8 cellular contexts compared by ENCODE assay signal in the genomic region with DNA sequence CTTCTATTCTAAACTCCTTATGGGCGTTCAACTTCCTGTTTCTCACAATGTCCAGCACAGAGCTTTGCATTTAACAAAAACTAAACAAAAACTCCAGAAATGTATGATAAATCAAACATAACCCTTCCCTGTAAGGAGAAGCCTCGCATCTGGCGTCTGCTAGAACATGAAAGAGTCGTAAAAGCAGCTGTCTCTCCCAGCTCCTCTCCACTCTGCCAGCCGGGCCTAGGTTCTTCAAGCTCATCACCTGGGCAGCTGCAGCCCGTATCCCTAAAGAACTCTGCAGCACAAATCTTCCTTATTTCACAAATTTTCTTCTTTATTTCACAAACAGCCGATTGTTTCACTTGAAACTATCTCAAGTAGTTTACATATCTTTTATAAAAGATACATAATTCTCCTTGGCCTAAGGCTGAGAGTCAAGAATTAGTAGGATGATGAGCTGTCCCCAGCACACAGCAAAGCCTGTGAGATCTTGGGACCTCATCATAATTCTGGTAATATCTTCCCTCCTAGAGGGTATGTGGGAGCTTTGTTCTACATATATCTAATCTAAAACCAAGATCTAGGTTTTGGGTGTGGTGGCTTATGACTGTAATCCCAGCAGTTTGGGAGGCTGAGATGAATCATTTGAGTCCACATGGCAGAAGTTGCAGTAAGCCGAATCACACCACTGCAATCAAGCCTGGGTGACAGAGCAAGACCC. TPM values are rescaled to one million over a fixed set of nuclear protein-coding genes. Genes with fewer than 3 reads are reported as not detected.
DNase-seq lines count a peak whose midpoint lies in the region; ATAC-seq and TF ChIP-seq lines count a peak whose summit lies in the region.
"Had no signal": no experiment of that assay in that cellular context is flagged by ENCODE, and none has a peak within 500 bp of the region (broad histone marks: within the 10 kb centered on the region; RNA-seq: fewer than 3 reads in every experiment).

No MANE protein-coding gene starts in this region.

- no peak overlapping the region for H3K4me3 ChIP-seq in Jurkat, Clone E6-1 (ENCODE audit: low read length)
- H3K4me3 ChIP-seq in OCI-LY7 (ENCODE audit: low read depth, low read length, poor library complexity, severe bottlenecking), result no peak overlapping the region

- peak overlapping the region; percentile 80 for H3K27ac Mint-ChIP-seq in activated CD4-positive, alpha-beta memory T cell treated with anti-CD3 and anti-CD28 coated beads, Interleukin-2, amount 10 ng/mL, durations not matched to agents 7 days and 5 days
- H3K27ac Mint-ChIP-seq in stimulated activated naive CD8-positive, alpha-beta T cell treated with anti-CD3 and anti-CD28 coated beads, Interleukin-15, Interleukin-2, amounts not matched to agents 100 ng/mL and 50 ng/mL, for 24 hours, result peak overlapping the region; percentile 7

- POLR2A ChIA-PET in activated CD4-positive, alpha-beta memory T cell treated with anti-CD3 and anti-CD28 coated beads, Interleukin-2, amount 10 ng/mL, durations not matched to agents 7 days and 5 days (lab: Charles Lee), result interaction anchor here (0.8 to 3.1 kb wide), 14 partner anchors 16 to 674 kb away, joined by 3 to 33 read pairs (median 6); a partner anchor contains a TSS
- POLR2A ChIA-PET in OCI-LY7 (lab: Charles Lee), result interaction anchor here (0.7 to 0.9 kb wide), 2 partner anchors 36 to 1616 kb away, joined by 3 read pairs; no protein-coding TSS in a partner anchor

- intact Hi-C loops in Right ventricle myocardium superior (cut with DNase I), result loop anchor here (5.0 kb wide), 2 partner anchors 35 to 80 kb away; a partner anchor contains a TSS
- intact Hi-C loops in OCI-LY7 (cut with micrococcal nuclease; ENCODE audit: unreplicated experiment), result no loop called here

- H3K36me3 ChIP-seq in OCI-LY7 (ENCODE audit: insufficient read depth, low read length), result no peaks in the 10 kb centered on the region

- peaks cover 47% of the 10 kb centered on the region for H3K4me1 Mint-ChIP-seq in activated CD4-positive, alpha-beta memory T cell treated with anti-CD3 and anti-CD28 coated beads, Interleukin-2, amount 10 ng/mL, durations not matched to agents 7 days and 5 days
- H3K4me1 Mint-ChIP-seq in stimulated activated naive CD8-positive, alpha-beta T cell treated with anti-CD3 and anti-CD28 coated beads, Interleukin-15, Interleukin-2, amounts not matched to agents 100 ng/mL and 50 ng/mL, for 24 hours (ENCODE audit: low read depth), result peaks cover 22% of the 10 kb centered on the region

- no TSS peak for BruUV-seq in OCI-LY7 (replicated peaks; lab: Mats Ljungman, UMichigan)

- peak; percentile 35 for ATAC-seq in Right ventricle myocardium superior (ENCODE audit: poor library complexity)
- no peak for ATAC-seq in GM18519 (IDR thresholded peaks at IDR 0.05; ENCODE audit: low FRiP score, unreplicated experiment)

- no peaks in the 10 kb centered on the region for H3K27me3 Mint-ChIP-seq in activated CD4-positive, alpha-beta memory T cell treated with anti-CD3 and anti-CD28 coated beads, Interleukin-2, amount 10 ng/mL, durations not matched to agents 7 days and 5 days
- no peaks in the 10 kb centered on the region for H3K27me3 Mint-ChIP-seq in stimulated activated naive CD8-positive, alpha-beta T cell treated with anti-CD3 and anti-CD28 coated beads, Interleukin-15, Interleukin-2, amounts not matched to agents 100 ng/mL and 50 ng/mL, for 24 hours

- H3K27ac ChIP-seq in OCI-LY7 (ENCODE audit: low read depth, low read length, poor library complexity, severe bottlenecking), result no peak overlapping the region

- peak; percentile 35 for DNase-seq in Jurkat, Clone E6-1 (ENCODE audit: low read depth, low spot score)
- peak; percentile 62 for DNase-seq in activated CD4-positive, alpha-beta memory T cell treated with anti-CD3 and anti-CD28 coated beads, Interleukin-2, amount 10 ng/mL, durations not matched to agents 7 days and 5 days
- DNase-seq in Right ventricle myocardium superior (no peak), OCI-LY7 (ENCODE audit: low spot score) (no peak), NCI-H345 (lab: John Stamatoyannopoulos, UW) (no peak)
- DNase-seq: NCI-H1930 had no signal

- CTCF ChIA-PET in activated CD4-positive, alpha-beta memory T cell treated with anti-CD3 and anti-CD28 coated beads, Interleukin-2, amount 10 ng/mL, durations not matched to agents 7 days and 5 days (lab: Charles Lee), result interaction anchor here (0.7 to 5.2 kb wide), 16 partner anchors 10 to 1472 kb away, joined by 3 to 24 read pairs (median 5); a partner anchor contains a TSS
- CTCF ChIA-PET in OCI-LY7 (lab: Charles Lee; ENCODE audit: unreplicated experiment), result no interaction called here

- no peaks in the 10 kb centered on the region for H3K9me3 ChIP-seq in OCI-LY7 (ENCODE audit: low read length)

- no peak overlapping the region for H2AFZ ChIP-seq in OCI-LY7 (ENCODE audit: low read length)

- peaks cover 73% of the 10 kb centered on the region for H3K36me3 Mint-ChIP-seq in activated CD4-positive, alpha-beta memory T cell treated with anti-CD3 and anti-CD28 coated beads, Interleukin-2, amount 10 ng/mL, durations not matched to agents 7 days and 5 days (ENCODE audit: low read depth)
- H3K36me3 Mint-ChIP-seq in stimulated activated naive CD8-positive, alpha-beta T cell treated with anti-CD3 and anti-CD28 coated beads, Interleukin-15, Interleukin-2, amounts not matched to agents 100 ng/mL and 50 ng/mL, for 24 hours (ENCODE audit: low read depth), result peaks cover 61% of the 10 kb centered on the region

- H3K4me1 ChIP-seq in OCI-LY7 (ENCODE audit: insufficient read depth, low read length, poor library complexity, severe bottlenecking), result no peaks in the 10 kb centered on the region

- no peaks in the 10 kb centered on the region for H3K9me2 ChIP-seq in OCI-LY7 (ENCODE audit: insufficient read depth, low read length)

- H3K4me3 Mint-ChIP-seq in activated CD4-positive, alpha-beta memory T cell treated with anti-CD3 and anti-CD28 coated beads, Interleukin-2, amount 10 ng/mL, durations not matched to agents 7 days and 5 days, result no peak overlapping the region
- H3K4me3 Mint-ChIP-seq in stimulated activated naive CD8-positive, alpha-beta T cell treated with anti-CD3 and anti-CD28 coated beads, Interleukin-15, Interleukin-2, amounts not matched to agents 100 ng/mL and 50 ng/mL, for 24 hours, result no peak overlapping the region

- no peak overlapping the region for H3K4me2 ChIP-seq in OCI-LY7 (ENCODE audit: low read length)

- TF ChIP-seq CTCF in OCI-LY7 (conservative IDR thresholded peaks at IDR 0.05; ENCODE audit: low read length), result no peak

- no peaks in the 10 kb centered on the region for H3K79me2 ChIP-seq in OCI-LY7 (ENCODE audit: insufficient read depth, low read depth, low read length)

- H4K20me1 ChIP-seq in OCI-LY7 (ENCODE audit: insufficient read depth, low read length), result no peaks in the 10 kb centered on the region

- no peaks in the 10 kb centered on the region for H3K9me3 Mint-ChIP-seq in activated CD4-positive, alpha-beta memory T cell treated with anti-CD3 and anti-CD28 coated beads, Interleukin-2, amount 10 ng/mL, durations not matched to agents 7 days and 5 days
- H3K9me3 Mint-ChIP-seq in stimulated activated naive CD8-positive, alpha-beta T cell treated with anti-CD3 and anti-CD28 coated beads, Interleukin-15, Interleukin-2, amounts not matched to agents 100 ng/mL and 50 ng/mL, for 24 hours, result no peaks in the 10 kb centered on the region

RNA-seq across cellular contexts. Expression of a gene that starts 35.3 kb away (rescaled TPM):
- polyA plus RNA-seq in Jurkat, Clone E6-1 (2012; ENCODE audit: insufficient read depth, insufficient read length), result 177 TPM
- 100 to 1,000 TPM; 558 to 566 TPM for total RNA-seq in activated CD4-positive, alpha-beta memory T cell treated with anti-CD3 and anti-CD28 coated beads, Interleukin-2, amount 10 ng/mL, durations not matched to agents 7 days and 5 days
- 157 TPM for total RNA-seq in Right ventricle myocardium superior
- total RNA-seq in OCI-LY7 (2014; rRNA removed; shearing (Covaris generic)), result 26.5 and 40.1 TPM in 2 replicates
- total RNA-seq in OCI-LY7 (2022), result 29.8 and 43.4 TPM in 2 replicates

Comparison
In these comparisons a context has a peak if more than half of its experiments do, and no peak if none do; other contexts are left out.
1. DNase-seq: peak in Jurkat, Clone E6-1 (single experiment) and activated CD4-positive, alpha-beta memory T cell treated with anti-CD3 and anti-CD28 coated beads, Interleukin-2, amount 10 ng/mL, durations not matched to agents 7 days and 5 days (single experiment); none in Right ventricle myocardium superior (single experiment), OCI-LY7 (single experiment) and NCI-H345 (single experiment).